ENCODE assay signal across 1 cellular context in genomic region chr13:79833972-79834371, GRCh38.
TF ChIP-seq lines count a peak whose summit lies in the region.

No MANE protein-coding gene starts in this region.

TF ChIP-seq in GM23338, 12 proteins besides CTCF, POLR2A, EP300 and RAD21 (continued from another document):
- TF ChIP-seq REST (IDR thresholded peaks at IDR 0.05; ENCODE audit: unreplicated experiment) (no peak), ETS1 (IDR thresholded peaks at IDR 0.05) (no peak), EZH2phosphoT487 (IDR thresholded peaks at IDR 0.05; ENCODE audit: unreplicated experiment) (no peak), CREB1 (CRISPR knock-in tag; IDR thresholded peaks at IDR 0.05; ENCODE audit: low read depth) (no peak), ZNF462 (CRISPR knock-in tag; IDR thresholded peaks at IDR 0.05) (no peak), ZNF114 (CRISPR knock-in tag; IDR thresholded peaks at IDR 0.05) (no peak), JUNB (IDR thresholded peaks at IDR 0.05; ENCODE audit: unreplicated experiment) (no peak), NANOG (IDR thresholded peaks at IDR 0.05; ENCODE audit: borderline replicate concordance) (no peak), STAT1 (IDR thresholded peaks at IDR 0.05; ENCODE audit: unreplicated experiment) (no peak), ZNF331 (CRISPR knock-in tag; IDR thresholded peaks at IDR 0.05; ENCODE audit: low read depth) (no peak), POLR2AphosphoS5 (IDR thresholded peaks at IDR 0.05; ENCODE audit: low read depth) (no peak)
